Comparison of ENCODE assay signal across 21 cellular contexts in the genomic region with DNA sequence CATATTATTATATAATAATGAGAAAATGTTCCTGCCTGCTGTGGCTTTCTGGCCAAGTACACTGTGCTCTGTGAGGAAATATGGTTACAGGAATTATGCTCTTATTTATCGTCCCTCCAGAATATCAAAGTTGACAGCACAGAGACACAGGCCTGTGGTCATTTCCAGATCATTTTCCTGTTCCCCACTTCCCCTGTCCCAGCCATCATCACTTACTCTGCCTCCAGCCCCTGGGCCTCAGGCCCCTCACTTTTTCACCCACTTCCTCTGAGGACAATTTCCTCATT. TPM values are rescaled to one million over a fixed set of nuclear protein-coding genes. Genes with fewer than 3 reads are reported as not detected.
A peak's percentile ranks its signal among the peaks of the same experiment; 100 is the strongest.
DNase-seq lines count a peak whose midpoint lies in the region; ATAC-seq and TF ChIP-seq lines count a peak whose summit lies in the region.
"Had no signal": no experiment of that assay in that cellular context is flagged by ENCODE, and none has a peak within 500 bp of the region (broad histone marks: within the 10 kb centered on the region; RNA-seq: fewer than 3 reads in every experiment).

No MANE protein-coding gene starts in this region.

- H3K4me2 ChIP-seq in parathyroid adenoma (ENCODE audit: low read length) = no peak overlapping the region
- H3K4me2 ChIP-seq: A549 had no signal

- H3K79me2 ChIP-seq in parathyroid adenoma = no peaks in the 10 kb centered on the region

- no peak overlapping the region for H3K9ac ChIP-seq in parathyroid adenoma

- ATAC-seq in Right ventricle myocardium inferior (peak; percentile 55), Right ventricle myocardium superior (ENCODE audit: poor library complexity) (no peak), upper lobe of right lung (no peak), HG03378 (IDR thresholded peaks at IDR 0.05; ENCODE audit: unreplicated experiment) (no peak)
- ATAC-seq: A549, K562, WTC11 had no signal

- H3K36me3 ChIP-seq in parathyroid adenoma (ENCODE audit: control insufficient read depth, insufficient read depth, low read length) (no peaks in the 10 kb centered on the region), upper lobe of right lung (no peaks in the 10 kb centered on the region)

- no peaks in the 10 kb centered on the region for H3K27me3 ChIP-seq in parathyroid adenoma (ENCODE audit: control insufficient read depth, insufficient read depth, low read length)
- H3K27me3 ChIP-seq in upper lobe of right lung = no peaks in the 10 kb centered on the region

- H3K9me3 Mint-ChIP-seq in brain = peaks cover 0 to 10% (median 0%) of the 10 kb centered on the region in 5 experiments
- H3K9me3 Mint-ChIP-seq: activated T-helper 1 cell treated with anti-CD3 and anti-CD28 coated beads, Interleukin-12 subunit alpha, Interleukin-12 subunit beta, Interleukin-2, Interleukin-4 antibody, amounts not matched to agents 30 ng/mL and 10 ng/mL and 1 ng/mL, durations not matched to agents 14 hours and 24 hours and 36 hours; endodermal cell; WTC11 had no signal

- H3K9me3 ChIP-seq in parathyroid adenoma (ENCODE audit: control insufficient read depth, low read length) (no peaks in the 10 kb centered on the region), upper lobe of right lung (no peaks in the 10 kb centered on the region)
- H3K9me3 ChIP-seq: A549 had no signal

- no peaks in the 10 kb centered on the region for H3K36me3 Mint-ChIP-seq in brain
- H3K36me3 Mint-ChIP-seq: WTC11 had no signal

- intact Hi-C loops in Right ventricle myocardium inferior (cut with DNase I) (loop anchor here (5.0 kb wide), 1 partner anchor 207 kb away; a partner anchor contains a TSS), Right ventricle myocardium superior (cut with DNase I) (no loop called here), upper lobe of right lung (cut with DNase I) (loop anchor here (10.0 kb wide), 1 partner anchor 330 kb away; no protein-coding TSS in a partner anchor)

- H3K4me1 ChIP-seq in parathyroid adenoma (peaks cover 8% of the 10 kb centered on the region), upper lobe of right lung (peaks cover 6% of the 10 kb centered on the region)
- H3K4me1 ChIP-seq: A549 had no signal

- H3K27ac Mint-ChIP-seq in brain = peak overlapping the region in 4 of 5 experiments; percentile 52 to 84 (median 64)
- H3K27ac Mint-ChIP-seq: activated T-helper 1 cell treated with anti-CD3 and anti-CD28 coated beads, Interleukin-12 subunit alpha, Interleukin-12 subunit beta, Interleukin-2, Interleukin-4 antibody, amounts not matched to agents 30 ng/mL and 10 ng/mL and 1 ng/mL, durations not matched to agents 14 hours and 24 hours and 36 hours; endodermal cell; WTC11 had no signal

- DNase-seq in Right ventricle myocardium inferior (ENCODE audit: missing footprints) (no peak), Right ventricle myocardium superior (no peak), upper lobe of right lung (no peak), NCI-H2171 treated with DMSO at 0.1 percent for 48 hours (lab: John Stamatoyannopoulos, UW) (no peak), SHP77 (lab: John Stamatoyannopoulos, UW) (no peak)
- DNase-seq: activated CD8-positive, alpha-beta memory T cell treated with anti-CD3 and anti-CD28 coated beads for 24 hours; amniotic stem cell; NCI-H1417; NCI-H2171; stimulated activated CD4-positive, alpha-beta T cell treated with anti-CD3 and anti-CD28 coated beads, Interleukin-4, amount 100 ng/mL, for 1 hour had no signal

- H3K4me3 ChIP-seq in parathyroid adenoma (ENCODE audit: low read depth, low read length) (no peak overlapping the region), upper lobe of right lung (no peak overlapping the region)
- H3K4me3 ChIP-seq: A549, K562 had no signal

- peaks cover 40% of the 10 kb centered on the region for H3K4me1 Mint-ChIP-seq in brain

- H3K27ac ChIP-seq in parathyroid adenoma (peak overlapping the region; percentile 39), upper lobe of right lung (peak overlapping the region; percentile 18)
- H3K27ac ChIP-seq: A549, C4-2B had no signal

- H3K4me3 Mint-ChIP-seq in brain = no peak overlapping the region
- H3K4me3 Mint-ChIP-seq: activated T-helper 1 cell treated with anti-CD3 and anti-CD28 coated beads, Interleukin-12 subunit alpha, Interleukin-12 subunit beta, Interleukin-2, Interleukin-4 antibody, amounts not matched to agents 30 ng/mL and 10 ng/mL and 1 ng/mL, durations not matched to agents 14 hours and 24 hours and 36 hours; endodermal cell; WTC11 had no signal

- no peak for TF ChIP-seq CTCF in brain (conservative IDR thresholded peaks at IDR 0.05)
- TF ChIP-seq CTCF in parathyroid adenoma (IDR thresholded peaks at IDR 0.05) = no peak
- no peak for TF ChIP-seq CTCF in upper lobe of right lung (IDR thresholded peaks at IDR 0.05)

- H2AFZ ChIP-seq in parathyroid adenoma = peak overlapping the region; percentile 53

- H3K27me3 Mint-ChIP-seq in brain = no peaks in the 10 kb centered on the region

RNA-seq across cellular contexts. Expression of a gene that starts 53.6 kb away (rescaled TPM):
- total RNA-seq in Right ventricle myocardium inferior (0.27 TPM), Right ventricle myocardium superior (not detected), upper lobe of right lung (0.46 TPM)
- not detected for polyA plus RNA-seq in brain (ENCODE audit: insufficient read depth, low read depth, low replicate concordance)
- total RNA-seq: activated T-helper 1 cell treated with anti-CD3 and anti-CD28 coated beads, Interleukin-12 subunit alpha, Interleukin-12 subunit beta, Interleukin-2, Interleukin-4 antibody, amounts not matched to agents 30 ng/mL and 10 ng/mL and 1 ng/mL, durations not matched to agents 14 hours and 24 hours and 36 hours; H4; K562; T-helper 1 cell treated with Interleukin-12 subunit alpha and Interleukin-12 subunit beta and Interleukin-4 antibody, amounts not matched to agents 30 ng/mL and 1 ng/mL, for 36 hours; WTC11 had no signal
- polyA plus RNA-seq: K562 had no signal
